8 cellular contexts compared by ENCODE assay signal in the genomic region with DNA sequence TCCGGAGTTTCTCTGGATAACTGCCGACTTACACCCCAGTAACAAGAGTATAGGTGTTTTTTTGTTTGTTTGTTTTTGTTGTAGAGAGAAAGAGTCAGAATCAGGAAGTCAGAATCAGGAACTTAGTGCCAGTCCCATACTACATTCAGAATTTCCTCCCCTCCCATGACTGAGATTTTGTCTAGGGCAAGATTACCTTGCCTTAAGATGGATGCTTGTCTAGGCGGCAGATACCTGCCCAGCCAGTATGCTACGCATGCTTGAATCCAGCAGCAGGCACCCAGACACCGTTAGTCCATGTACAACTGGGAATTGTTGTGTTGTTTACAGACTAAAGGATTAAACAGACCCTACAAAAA. TPM values are rescaled to one million over a fixed set of nuclear protein-coding genes. Genes with fewer than 3 reads are reported as not detected.
DNase-seq lines count a peak whose midpoint lies in the region; FAIRE-seq and TF ChIP-seq lines count a peak whose summit lies in the region.

No MANE protein-coding gene starts in this region.

- 17 to 19% methylated on average over 5 of the region's 5 CpGs for WGBS in esophagus squamous epithelium, 2 donors

- FAIRE-seq in D721Med (lab: Jason Lieb, UNC), result no peak

- peaks cover 55% of the 10 kb centered on the region for H3K4me1 Mint-ChIP-seq in osteocyte (ENCODE audit: unreplicated experiment)

- H3K9me3 Mint-ChIP-seq in osteocyte (ENCODE audit: unreplicated experiment), result no peaks in the 10 kb centered on the region

- H3K4me1 ChIP-seq in HUES6 (ENCODE audit: control insufficient read depth, insufficient read depth, low read length) (peaks cover 21% of the 10 kb centered on the region), esophagus squamous epithelium (peaks cover 11 to 82% (median 22%) of the 10 kb centered on the region in 3 donors)

- intact Hi-C loops in esophagus squamous epithelium (cut with DNase I), result no loop called here
- intact Hi-C loops in posterior cingulate gyrus (cut with DNase I), result loop anchor here (10.0 kb wide), 1 partner anchor 380 kb away; a partner anchor contains a TSS

- no peaks in the 10 kb centered on the region for H3K27me3 Mint-ChIP-seq in osteocyte (ENCODE audit: unreplicated experiment)

- H3K9me3 ChIP-seq in HUES6 (ENCODE audit: control insufficient read depth, insufficient read depth, low read depth, low read length) (no peaks in the 10 kb centered on the region), esophagus squamous epithelium (no peaks in the 10 kb centered on the region)

- H3K27ac ChIP-seq in HUES6 (ENCODE audit: low read depth, low read length) (peak overlapping the region; percentile 100), esophagus squamous epithelium (peak overlapping the region; percentile 69 to 92 (median 80))

- H3K9ac ChIP-seq in HUES6 (ENCODE audit: low read length), result peak overlapping the region; percentile 98

- H3K36me3 ChIP-seq in HUES6 (ENCODE audit: control insufficient read depth, insufficient read depth, low read length) (peaks cover 96% of the 10 kb centered on the region), esophagus squamous epithelium (peaks cover 0 to 88% (median 4%) of the 10 kb centered on the region in 3 donors)

- TF ChIP-seq POLR2A in esophagus squamous epithelium (IDR thresholded peaks at IDR 0.05), result no peak

- H3K27me3 ChIP-seq in HUES6 (ENCODE audit: control insufficient read depth, insufficient read depth, low read length), result no peaks in the 10 kb centered on the region
- H3K27me3 ChIP-seq in esophagus squamous epithelium, result no peaks in the 10 kb centered on the region

- TF ChIP-seq CTCF in AG10803 (conservative IDR thresholded peaks at IDR 0.05; ENCODE audit: low read length) (no peak), esophagus squamous epithelium (IDR thresholded peaks at IDR 0.05) (no peak), osteocyte (IDR thresholded peaks at IDR 0.05) (no peak), D721Med (IDR thresholded peaks at IDR 0.05; ENCODE audit: insufficient read depth, missing control alignments) (no peak)

- H3K27ac Mint-ChIP-seq in osteocyte (ENCODE audit: unreplicated experiment), result peak overlapping the region; percentile 99

- H3K4me3 ChIP-seq in AG10803 (ENCODE audit: low read length) (peak overlapping the region; percentile 62), HUES6 (ENCODE audit: low read depth, low read length) (peak overlapping the region; percentile 63), esophagus squamous epithelium (peak overlapping the region; percentile 35 to 68 (median 58))

- no peak for DNase-seq in AG10803 (ENCODE audit: low read depth)
- peak; percentile 46 for DNase-seq in SKM-1 treated with dmso at 0.1 percent for 144 hours (lab: John Stamatoyannopoulos, UW; ENCODE audit: unreplicated experiment)
- no peak for DNase-seq in esophagus squamous epithelium (lab: John Stamatoyannopoulos, UW)
- no peak for DNase-seq in osteocyte (ENCODE audit: extremely low spot score, unreplicated experiment)
- no peak for DNase-seq in posterior cingulate gyrus
- DNase-seq in H4 (ENCODE audit: low spot score), result no peak
- DNase-seq in D721Med (ENCODE audit: insufficient read length, low spot score), result no peak

- H3K36me3 Mint-ChIP-seq in osteocyte (ENCODE audit: unreplicated experiment), result peaks cover 63% of the 10 kb centered on the region

- H3K4me3 Mint-ChIP-seq in osteocyte (ENCODE audit: unreplicated experiment), result peak overlapping the region; percentile 85

RNA-seq across cellular contexts. Expression of a gene that starts 6.1 kb away (rescaled TPM):
- total RNA-seq in esophagus squamous epithelium (100 to 1,000 TPM in 3 of 4 donors, 10 to 100 TPM in 1; 87.3 to 202 (median 170) TPM), osteocyte (224 and 234 TPM in 2 replicates)
- 328 and 390 TPM in 2 replicates for total RNA-seq in H4 (2014; rRNA removed; shearing (Covaris generic))

RNA-seq across cellular contexts. Expression of a gene that starts 33.5 kb away (rescaled TPM):
- total RNA-seq in esophagus squamous epithelium (under 1 TPM in 3 of 4 donors, not detected in 1; 0.09 to 0.29 (median 0.19) TPM), osteocyte (1.5 and 2.3 TPM in 2 replicates)
- total RNA-seq in H4 (2014; rRNA removed; shearing (Covaris generic)), result 0.16 and 0.35 TPM in 2 replicates

RNA-seq across cellular contexts. Expression of a gene that starts 33.6 kb away (rescaled TPM):
- total RNA-seq in esophagus squamous epithelium, result 1 to 10 TPM; 1.5 to 6.8 (median 5.1) TPM
- 6.6 and 9.0 TPM in 2 replicates for total RNA-seq in osteocyte
- 12.8 and 21.8 TPM in 2 replicates for total RNA-seq in H4 (2014; rRNA removed; shearing (Covaris generic))
